9 cellular contexts compared by ENCODE assay signal in genomic region chr1:28260803-28261174, GRCh38. TPM values are rescaled to one million over a fixed set of nuclear protein-coding genes. Genes with fewer than 3 reads are reported as not detected.
DNase-seq lines count a peak whose midpoint lies in the region; ATAC-seq, FAIRE-seq and TF ChIP-seq lines count a peak whose summit lies in the region.
"Had no signal": no experiment of that assay in that cellular context is flagged by ENCODE, and none has a peak within 500 bp of the region (broad histone marks: within the 10 kb centered on the region; RNA-seq: fewer than 3 reads in every experiment).

No MANE protein-coding gene starts in this region.

- peak overlapping the region; percentile 67 for H3K27ac Mint-ChIP-seq in activated CD4-positive, alpha-beta T cell treated with anti-CD3 and anti-CD28 coated beads for 36 hours
- H3K27ac Mint-ChIP-seq in astrocyte (ENCODE audit: unreplicated experiment) = peak overlapping the region; percentile 77

- H3K9ac ChIP-seq in astrocyte (ENCODE audit: low read length) = peak overlapping the region; percentile 92
- peak overlapping the region; percentile 84 to 85 for H3K9ac ChIP-seq in liver (ENCODE audit: low read depth in 1 of 2, low read length in 2 of 2)

- peaks cover 10% of the 10 kb centered on the region for H3K36me3 Mint-ChIP-seq in activated CD4-positive, alpha-beta T cell treated with anti-CD3 and anti-CD28 coated beads for 36 hours (ENCODE audit: low read depth)
- peaks cover 12% of the 10 kb centered on the region for H3K36me3 Mint-ChIP-seq in astrocyte (ENCODE audit: low read depth, unreplicated experiment)

- H3K27me3 Mint-ChIP-seq in activated CD4-positive, alpha-beta T cell treated with anti-CD3 and anti-CD28 coated beads for 36 hours = no peaks in the 10 kb centered on the region
- H3K27me3 Mint-ChIP-seq in astrocyte (ENCODE audit: low read depth, unreplicated experiment) = no peaks in the 10 kb centered on the region

- TF ChIP-seq RAD21 in liver (IDR thresholded peaks at IDR 0.05) = no peak

- H3K9me3 ChIP-seq in astrocyte (ENCODE audit: insufficient read depth, low read depth, low read length) (no peaks in the 10 kb centered on the region), liver (ENCODE audit: control insufficient read depth in 4 of 4, low read length in 3 of 4) (no peaks in the 10 kb centered on the region), thoracic aorta (no peaks in the 10 kb centered on the region)

- no peak for ATAC-seq in activated CD4-positive, alpha-beta T cell treated with anti-CD3 and anti-CD28 coated beads for 36 hours
- ATAC-seq in thoracic aorta (ENCODE audit: insufficient number of reproducible peaks, low FRiP score, low read depth) = no peak

- no peaks in the 10 kb centered on the region for H3K9me3 Mint-ChIP-seq in activated CD4-positive, alpha-beta T cell treated with anti-CD3 and anti-CD28 coated beads for 36 hours (ENCODE audit: low read depth)
- no peaks in the 10 kb centered on the region for H3K9me3 Mint-ChIP-seq in astrocyte (ENCODE audit: unreplicated experiment)

- H3K27ac ChIP-seq in astrocyte (ENCODE audit: low read depth, low read length) = no peak overlapping the region
- H3K27ac ChIP-seq in liver (ENCODE audit: low read depth in 1 of 2, low read length in 2 of 2) = peak overlapping the region; percentile 82 to 94
- no peak overlapping the region for H3K27ac ChIP-seq in thoracic aorta

- CTCF ChIA-PET in activated CD4-positive, alpha-beta T cell treated with anti-CD3 and anti-CD28 coated beads for 36 hours (lab: Charles Lee) = interaction anchor here (0.5 to 6.9 kb wide), 3 partner anchors 12 to 175 kb away, joined by 3 to 77 read pairs (median 3); no protein-coding TSS in a partner anchor

- H3K79me2 ChIP-seq in astrocyte (ENCODE audit: insufficient read depth, low read length) = peaks cover 61% of the 10 kb centered on the region

- DNase-seq in activated CD4-positive, alpha-beta T cell treated with anti-CD3 and anti-CD28 coated beads for 36 hours = no peak
- no peak for DNase-seq in activated CD4-positive, alpha-beta T cell treated with anti-CD3 and anti-CD28 coated beads, Interleukin-2, amount 50 U/mL, for 4 hours
- DNase-seq in astrocyte (ENCODE audit: low read depth) (no peak), thoracic aorta (ENCODE audit: low spot score) (no peak), NCI-H748 treated with DMSO at 0.1 percent for 48 hours (lab: John Stamatoyannopoulos, UW) (no peak), HUDEP-2 (lab: John Stamatoyannopoulos, UW; ENCODE audit: unreplicated experiment in 76 of 76) (no peak), dermis blood vessel endothelial cell (no peak)

- peaks cover 39% of the 10 kb centered on the region for H3K4me1 Mint-ChIP-seq in activated CD4-positive, alpha-beta T cell treated with anti-CD3 and anti-CD28 coated beads for 36 hours
- H3K4me1 Mint-ChIP-seq in astrocyte (ENCODE audit: low read depth, unreplicated experiment) = peaks cover 27% of the 10 kb centered on the region

- H3K36me3 ChIP-seq in astrocyte (ENCODE audit: insufficient read depth, low read length) (no peaks in the 10 kb centered on the region), liver (ENCODE audit: control insufficient read depth in 4 of 4, insufficient read depth in 3 of 4, low read depth in 1 of 4, low read length in 3 of 4) (no peaks in the 10 kb centered on the region), thoracic aorta (no peaks in the 10 kb centered on the region)

- peaks cover 52% of the 10 kb centered on the region for H4K20me1 ChIP-seq in astrocyte (ENCODE audit: insufficient read depth, low read length)

- intact Hi-C loops in activated CD4-positive, alpha-beta T cell treated with anti-CD3 and anti-CD28 coated beads for 36 hours (cut with DNase I, micrococcal nuclease) = no loop called here

- H3K4me3 Mint-ChIP-seq in activated CD4-positive, alpha-beta T cell treated with anti-CD3 and anti-CD28 coated beads for 36 hours = peak overlapping the region; percentile 81
- peak overlapping the region; percentile 97 for H3K4me3 Mint-ChIP-seq in astrocyte (ENCODE audit: unreplicated experiment)

- no peak for TF ChIP-seq CTCF in astrocyte (IDR thresholded peaks at IDR 0.05; ENCODE audit: insufficient read depth, low read depth, low read length)
- no peak for TF ChIP-seq CTCF in liver (IDR thresholded peaks at IDR 0.05; ENCODE audit: low read depth, low read length, missing input control)
- no peak for TF ChIP-seq CTCF in thoracic aorta (IDR thresholded peaks at IDR 0.05)

- FAIRE-seq in astrocyte (lab: Jason Lieb, UNC) = no peak
- FAIRE-seq: A204.1 had no signal

- H3K4me3 ChIP-seq in astrocyte (ENCODE audit: insufficient read depth, low read depth, low read length) (peak overlapping the region; percentile 87), liver (ENCODE audit: low read depth in 1 of 3, low read length in 3 of 3) (peak overlapping the region; percentile 64 to 98 (median 75)), thoracic aorta (peak overlapping the region; percentile 88)

- H3K27me3 ChIP-seq in astrocyte (ENCODE audit: insufficient read depth, low read length) (no peaks in the 10 kb centered on the region), liver (ENCODE audit: control insufficient read depth in 4 of 4, insufficient read depth in 4 of 4, low read length in 3 of 4) (no peaks in the 10 kb centered on the region), thoracic aorta (replicated peaks; ENCODE audit: insufficient read depth) (no peaks in the 10 kb centered on the region)

- H3K4me1 ChIP-seq in astrocyte (ENCODE audit: insufficient read depth, low read length) (peaks cover 16% of the 10 kb centered on the region), liver (ENCODE audit: control insufficient read depth in 4 of 4, insufficient read depth in 4 of 4, low read length in 3 of 4) (peaks cover 0 to 49% (median 38%) of the 10 kb centered on the region in 4 donors), thoracic aorta (ENCODE audit: control insufficient read depth in 1 of 2, low read depth in 2 of 2) (peaks cover 8 to 31% of the 10 kb centered on the region in 2 donors)

- WGBS in liver = 25% methylated on average over 7 of the region's 7 CpGs

- POLR2A ChIA-PET in activated CD4-positive, alpha-beta T cell treated with anti-CD3 and anti-CD28 coated beads for 36 hours (lab: Charles Lee) = interaction anchor here (0.5 to 3.1 kb wide), 5 partner anchors 10 to 389 kb away, joined by 3 to 23 read pairs (median 5); partner anchors contain the start of gene MED18

- H3K4me2 ChIP-seq in astrocyte (ENCODE audit: low read length) = peak overlapping the region; percentile 97

- no peak overlapping the region for H2AFZ ChIP-seq in astrocyte (ENCODE audit: low read depth, low read length)

TF ChIP-seq in liver, 16 proteins besides CTCF, POLR2A, EP300 and RAD21:
- TF ChIP-seq SP1 (IDR thresholded peaks at IDR 0.05) (no peak), TAF1 (conservative IDR thresholded peaks at IDR 0.05) (no peak)

RNA-seq across cellular contexts. Expression of gene SESN2, which starts 1.5 kb away (rescaled TPM):
- 10 to 100 TPM; 32.9 to 33.3 TPM for total RNA-seq in activated CD4-positive, alpha-beta T cell treated with anti-CD3 and anti-CD28 coated beads for 36 hours
- total RNA-seq in astrocyte (74.6 and 78.3 TPM in 2 replicates), liver (10 to 100 TPM in 1 of 2 donors, 1 to 10 TPM in 1; 5.5 to 10.6 TPM), thoracic aorta (10 to 100 TPM; 10.9 to 12.6 TPM), dermis blood vessel endothelial cell (9.9 and 14.3 TPM in 2 replicates)
- polyA plus RNA-seq in liver = 10 to 100 TPM; 10.7 to 13.0 TPM

RNA-seq across cellular contexts. Expression of gene ATP5IF1, which starts 24.9 kb away (rescaled TPM):
- total RNA-seq in activated CD4-positive, alpha-beta T cell treated with anti-CD3 and anti-CD28 coated beads for 36 hours = 100 to 1,000 TPM; 192 to 195 TPM
- total RNA-seq in astrocyte (157 and 160 TPM in 2 replicates), liver (100 to 1,000 TPM; 136 to 154 TPM), thoracic aorta (100 to 1,000 TPM in 1 of 2 donors, 10 to 100 TPM in 1; 90.2 to 133 TPM), dermis blood vessel endothelial cell (102 and 104 TPM in 2 replicates)
- polyA plus RNA-seq in liver = 100 to 1,000 TPM; 181 to 456 TPM

RNA-seq across cellular contexts. Expression of gene DNAJC8, which starts 28.0 kb away (rescaled TPM):
- total RNA-seq in activated CD4-positive, alpha-beta T cell treated with anti-CD3 and anti-CD28 coated beads for 36 hours = 100 to 1,000 TPM; 107 to 135 TPM
- total RNA-seq in astrocyte = 86.9 and 91.3 TPM in 2 replicates
- total RNA-seq in liver = 10 to 100 TPM; 14.9 to 23.9 TPM
- polyA plus RNA-seq in liver = 10 to 100 TPM; 26.5 to 38.6 TPM
- total RNA-seq in thoracic aorta = 10 to 100 TPM; 33.3 to 60.4 TPM
- 54.1 and 68.1 TPM in 2 replicates for total RNA-seq in dermis blood vessel endothelial cell

Comparison
In these comparisons a context has a peak if more than half of its experiments do, and no peak if none do; other contexts are left out.
1. H3K27ac ChIP-seq: peak in liver (2 of 2); none in astrocyte (single experiment) and thoracic aorta (0 of 2).
2. Peak in every context shown above with its lines, with median percentiles within 50 percentile points of each other: H3K4me3 ChIP-seq.